1 cellular context compared by ENCODE assay signal in genomic region chr7:115721293-115721920, GRCh38.
TF ChIP-seq lines count a peak whose summit lies in the region.

No MANE protein-coding gene starts in this region.

TF ChIP-seq in HEK293, 187 proteins besides CTCF, POLR2A, EP300 and RAD21 (continued from another document and continues in another):
- peak; percentile 64 for TF ChIP-seq PRDM6 (tag by site-specific recombination; IDR thresholded peaks at IDR 0.05)
- 0 out of 2 replicates have a peak, but pooled peaks have one; percentile 19 for TF ChIP-seq ZNF335 (tag by site-specific recombination; conservative IDR thresholded peaks at IDR 0.05)
- TF ChIP-seq ZNF670 (tag by site-specific recombination; IDR thresholded peaks at IDR 0.05; ENCODE audit: low read depth): no peak
- no peak for TF ChIP-seq MEIS1 (CRISPR knock-in tag; IDR thresholded peaks at IDR 0.05; ENCODE audit: borderline replicate concordance)
- no peak for TF ChIP-seq ZNF76 (tag by site-specific recombination; IDR thresholded peaks at IDR 0.05; ENCODE audit: borderline replicate concordance, low read depth)
- TF ChIP-seq REST (tag by site-specific recombination; IDR thresholded peaks at IDR 0.05): no peak
- TF ChIP-seq FEZF1 (tag by site-specific recombination; IDR thresholded peaks at IDR 0.05): peak; percentile 44; the same call in 1 of the 2 replicates
- no peak for TF ChIP-seq ZNF140 (tag by site-specific recombination; IDR thresholded peaks at IDR 0.05)
- peak; percentile 50 for TF ChIP-seq OSR2 (tag by site-specific recombination; IDR thresholded peaks at IDR 0.05)
- no peak for TF ChIP-seq ZNF785 (tag by site-specific recombination; IDR thresholded peaks at IDR 0.05)
- TF ChIP-seq ZNF398 (tag by site-specific recombination; IDR thresholded peaks at IDR 0.05): no peak
- TF ChIP-seq GLI4 (tag by site-specific recombination; IDR thresholded peaks at IDR 0.05): no peak
- no peak for TF ChIP-seq ZNF561 (tag by site-specific recombination; IDR thresholded peaks at IDR 0.05; ENCODE audit: borderline replicate concordance)
- TF ChIP-seq PRDM10 (tag by site-specific recombination; IDR thresholded peaks at IDR 0.05): no peak
- peak; percentile 54; the same call in 1 of the 2 replicates for TF ChIP-seq ZNF362 (tag by site-specific recombination; IDR thresholded peaks at IDR 0.05)
- no peak for TF ChIP-seq ZNF488 (tag by site-specific recombination; IDR thresholded peaks at IDR 0.05)
- TF ChIP-seq HOXC10 (CRISPR knock-in tag; IDR thresholded peaks at IDR 0.05): no peak
- no peak for TF ChIP-seq ZNF280C (tag by site-specific recombination; IDR thresholded peaks at IDR 0.05)
- TF ChIP-seq KLF16 (tag by site-specific recombination; IDR thresholded peaks at IDR 0.05): no peak
- TF ChIP-seq KLF1 (tag by site-specific recombination; IDR thresholded peaks at IDR 0.05): no peak
- 0 out of 2 replicates have a peak, but pooled peaks have one; percentile 12 for TF ChIP-seq ZBTB8A (tag by site-specific recombination; IDR thresholded peaks at IDR 0.05)
- no peak for TF ChIP-seq ZNF558 (tag by site-specific recombination; IDR thresholded peaks at IDR 0.05)
- TF ChIP-seq ZNF596 (tag by site-specific recombination; IDR thresholded peaks at IDR 0.05): peak; percentile 28; the same call in 1 of the 2 replicates
- no peak for TF ChIP-seq ZNF248 (tag by site-specific recombination; IDR thresholded peaks at IDR 0.05)
- no peak for TF ChIP-seq ZNF157 (tag by site-specific recombination; IDR thresholded peaks at IDR 0.05)
- no peak for TF ChIP-seq KLF17 (tag by site-specific recombination; IDR thresholded peaks at IDR 0.05)
- TF ChIP-seq ZNF692 (tag by site-specific recombination; IDR thresholded peaks at IDR 0.05): no peak
- TF ChIP-seq ZSCAN18 (tag by site-specific recombination; IDR thresholded peaks at IDR 0.05): no peak
- no peak for TF ChIP-seq ZNF433 (tag by site-specific recombination; IDR thresholded peaks at IDR 0.05; ENCODE audit: low read depth)
- TF ChIP-seq SCRT1 (tag by site-specific recombination; IDR thresholded peaks at IDR 0.05; ENCODE audit: borderline replicate concordance): no peak
- TF ChIP-seq ZFP41 (tag by site-specific recombination; IDR thresholded peaks at IDR 0.05; ENCODE audit: borderline replicate concordance): no peak
- peak; percentile 68 for TF ChIP-seq ZNF843 (tag by site-specific recombination; IDR thresholded peaks at IDR 0.05)
- no peak for TF ChIP-seq ZNF600 (tag by site-specific recombination; IDR thresholded peaks at IDR 0.05)
- peak; percentile 57 for TF ChIP-seq ZNF366 (tag by site-specific recombination; conservative IDR thresholded peaks at IDR 0.05)
- TF ChIP-seq EGR2 (tag by site-specific recombination; IDR thresholded peaks at IDR 0.05; ENCODE audit: low read depth): no peak
- TF ChIP-seq ZNF221 (tag by site-specific recombination; IDR thresholded peaks at IDR 0.05; ENCODE audit: borderline replicate concordance): no peak
- peak; percentile 52 for TF ChIP-seq ZIC2 (tag by site-specific recombination; IDR thresholded peaks at IDR 0.05)
- TF ChIP-seq ZNF174 (tag by site-specific recombination; IDR thresholded peaks at IDR 0.05): no peak
- no peak for TF ChIP-seq ZNF114 (tag by site-specific recombination; IDR thresholded peaks at IDR 0.05)
